ENCODE assay signal across 2 cellular contexts in genomic region chrX:13472975-13473665, GRCh38.
TF ChIP-seq lines count a peak whose summit lies in the region.

No MANE protein-coding gene starts in this region.

TF ChIP-seq in K562, 482 proteins besides CTCF, POLR2A, EP300 and RAD21 (continued from another document):
- TF ChIP-seq, protein P1, sequence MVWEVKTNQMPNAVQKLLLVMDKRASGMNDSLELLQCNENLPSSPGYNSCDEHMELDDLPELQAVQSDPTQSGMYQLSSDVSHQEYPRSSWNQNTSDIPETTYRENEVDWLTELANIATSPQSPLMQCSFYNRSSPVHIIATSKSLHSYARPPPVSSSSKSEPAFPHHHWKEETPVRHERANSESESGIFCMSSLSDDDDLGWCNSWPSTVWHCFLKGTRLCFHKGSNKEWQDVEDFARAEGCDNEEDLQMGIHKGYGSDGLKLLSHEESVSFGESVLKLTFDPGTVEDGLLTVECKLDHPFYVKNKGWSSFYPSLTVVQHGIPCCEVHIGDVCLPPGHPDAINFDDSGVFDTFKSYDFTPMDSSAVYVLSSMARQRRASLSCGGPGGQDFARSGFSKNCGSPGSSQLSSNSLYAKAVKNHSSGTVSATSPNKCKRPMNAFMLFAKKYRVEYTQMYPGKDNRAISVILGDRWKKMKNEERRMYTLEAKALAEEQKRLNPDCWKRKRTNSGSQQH (CRISPR knock-in tag; IDR thresholded peaks at IDR 0.05) = no peak
- TF ChIP-seq ZNF146 (CRISPR knock-in tag; IDR thresholded peaks at IDR 0.05; ENCODE audit: unreplicated experiment) (no peak), TEAD2 (tag; IDR thresholded peaks at IDR 0.05) (no peak), TAF7 (tag; IDR thresholded peaks at IDR 0.05) (no peak), EWSR1 (IDR thresholded peaks at IDR 0.05; ENCODE audit: borderline replicate concordance, low read depth, partially characterized antibody) (no peak), HMG20A (CRISPR knock-in tag; conservative IDR thresholded peaks at IDR 0.05) (no peak), ZNF384 (IDR thresholded peaks at IDR 0.05; ENCODE audit: low read depth, low read length) (no peak), ZFX (CRISPR knock-in tag; IDR thresholded peaks at IDR 0.05) (no peak), NONO (IDR thresholded peaks at IDR 0.05; ENCODE audit: low read depth in 2 of 2, low read length in 1 of 2) (no peak)

TF ChIP-seq in WTC11, 78 proteins besides CTCF, POLR2A, EP300 and RAD21 (continued from another document):
- TF ChIP-seq USF1 (CRISPR knock-in tag; IDR thresholded peaks at IDR 0.05) (no peak), ZNF138 (CRISPR knock-in tag; conservative IDR thresholded peaks at IDR 0.05) (no peak), ZBTB21 (CRISPR knock-in tag; IDR thresholded peaks at IDR 0.05; ENCODE audit: borderline replicate concordance) (no peak), FOXJ3 (CRISPR knock-in tag; IDR thresholded peaks at IDR 0.05; ENCODE audit: borderline replicate concordance) (no peak), SMAD4 (CRISPR knock-in tag; IDR thresholded peaks at IDR 0.05) (no peak), SP1 (CRISPR knock-in tag; conservative IDR thresholded peaks at IDR 0.05) (no peak), TEAD4 (CRISPR knock-in tag; IDR thresholded peaks at IDR 0.05) (no peak), ZNF416 (CRISPR knock-in tag; IDR thresholded peaks at IDR 0.05) (no peak), AR (CRISPR knock-in tag; IDR thresholded peaks at IDR 0.05) (no peak), ZNF121 (CRISPR knock-in tag; IDR thresholded peaks at IDR 0.05) (no peak), NFYB (CRISPR knock-in tag; conservative IDR thresholded peaks at IDR 0.05; ENCODE audit: low read depth) (no peak)
- TF ChIP-seq, protein P2, sequence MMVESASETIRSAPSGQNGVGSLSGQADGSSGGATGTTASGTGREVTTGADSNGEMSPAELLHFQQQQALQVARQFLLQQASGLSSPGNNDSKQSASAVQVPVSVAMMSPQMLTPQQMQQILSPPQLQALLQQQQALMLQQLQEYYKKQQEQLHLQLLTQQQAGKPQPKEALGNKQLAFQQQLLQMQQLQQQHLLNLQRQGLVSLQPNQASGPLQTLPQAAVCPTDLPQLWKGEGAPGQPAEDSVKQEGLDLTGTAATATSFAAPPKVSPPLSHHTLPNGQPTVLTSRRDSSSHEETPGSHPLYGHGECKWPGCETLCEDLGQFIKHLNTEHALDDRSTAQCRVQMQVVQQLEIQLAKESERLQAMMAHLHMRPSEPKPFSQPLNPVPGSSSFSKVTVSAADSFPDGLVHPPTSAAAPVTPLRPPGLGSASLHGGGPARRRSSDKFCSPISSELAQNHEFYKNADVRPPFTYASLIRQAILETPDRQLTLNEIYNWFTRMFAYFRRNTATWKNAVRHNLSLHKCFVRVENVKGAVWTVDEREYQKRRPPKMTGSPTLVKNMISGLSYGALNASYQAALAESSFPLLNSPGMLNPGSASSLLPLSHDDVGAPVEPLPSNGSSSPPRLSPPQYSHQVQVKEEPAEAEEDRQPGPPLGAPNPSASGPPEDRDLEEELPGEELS (CRISPR knock-in tag; IDR thresholded peaks at IDR 0.05) = no peak
